ENCODE assay signal across 14 cellular contexts in genomic region chr22:42286205-42286604, GRCh38. TPM values are rescaled to one million over a fixed set of nuclear protein-coding genes. Genes with fewer than 3 reads are reported as not detected.
A peak's percentile ranks its signal among the peaks of the same experiment; 100 is the strongest.
DNase-seq lines count a peak whose midpoint lies in the region; ATAC-seq, FAIRE-seq and TF ChIP-seq lines count a peak whose summit lies in the region.
"Had no signal": no experiment of that assay in that cellular context is flagged by ENCODE, and none has a peak within 500 bp of the region (broad histone marks: within the 10 kb centered on the region; RNA-seq: fewer than 3 reads in every experiment).

No MANE protein-coding gene starts in this region.

- H3K23ac ChIP-seq in H1 (ENCODE audit: insufficient read length), result no peak overlapping the region

- no peak for TF ChIP-seq EP300 in H1 (IDR thresholded peaks at IDR 0.05; ENCODE audit: borderline replicate concordance in 1 of 2, low read depth in 2 of 2, low read length in 2 of 2)

- no peak overlapping the region for H3K9ac ChIP-seq in H1 (replicated peaks in 1 of 4; ENCODE audit: extremely low read depth in 1 of 4, low read depth in 3 of 4, low read length in 3 of 4)

- no peak overlapping the region for H2BK20ac ChIP-seq in H1 (ENCODE audit: low read length)

- no peak overlapping the region for H3K4me3 Mint-ChIP-seq in activated CD4-positive, alpha-beta T cell treated with anti-CD3 and anti-CD28 coated beads for 36 hours
- peak overlapping the region; percentile 67 for H3K4me3 Mint-ChIP-seq in T-helper 17 cell

- no peak overlapping the region for H2AFZ ChIP-seq in H1 (ENCODE audit: low read length)
- H2AFZ ChIP-seq: PC-9 had no signal

- H3K4me2 ChIP-seq in H1 (ENCODE audit: insufficient read depth in 1 of 2, low read depth in 2 of 2, low read length in 2 of 2), result no peak overlapping the region
- H3K4me2 ChIP-seq: PC-9, smooth muscle cell had no signal

- peaks cover 20 to 30% of the 10 kb centered on the region in 2 experiments for H4K20me1 ChIP-seq in H1 (replicated peaks in 1 of 2; ENCODE audit: control insufficient read depth in 1 of 2, insufficient read depth in 2 of 2, low read length in 2 of 2)

- TF ChIP-seq POLR2A in H1 (IDR thresholded peaks at IDR 0.05; ENCODE audit: control extremely low read depth in 1 of 2, low read depth in 2 of 2, low read length in 2 of 2) (no peak), testis (IDR thresholded peaks at IDR 0.05) (no peak)

- H4K5ac ChIP-seq in H1 (ENCODE audit: insufficient read length, low read depth, low read length), result no peak overlapping the region

- H3K27ac ChIP-seq in H1 (ENCODE audit: low read depth, low read length) (no peak overlapping the region), testis (no peak overlapping the region)
- H3K27ac ChIP-seq: PC-9 had no signal

- no peak overlapping the region for H4K91ac ChIP-seq in H1 (replicated peaks; ENCODE audit: insufficient read length, low read length)

- H3K23me2 ChIP-seq in H1 (ENCODE audit: low read depth, low read length), result peaks cover 6% of the 10 kb centered on the region; the same call in 1 of the 2 replicates

- no peak for DNase-seq in activated CD4-positive, alpha-beta T cell treated with anti-CD3 and anti-CD28 coated beads for 36 hours
- no peak for DNase-seq in activated CD4-positive, alpha-beta T cell treated with anti-CD3 and anti-CD28 coated beads for 48 hours
- DNase-seq in GM18507 (ENCODE audit: extremely low spot score, insufficient read length, low read depth) (no peak), T-helper 17 cell (no peak), H1 (ENCODE audit: low read depth in 1 of 2, low spot score in 2 of 2) (no peak), testis (no peak), NCI-H2196 (lab: John Stamatoyannopoulos, UW; ENCODE audit: unreplicated experiment) (no peak)
- DNase-seq: erythroblast, mucosa of descending colon, NCI-H1092, PC-9 had no signal

- no peak overlapping the region for H4K8ac ChIP-seq in H1 (ENCODE audit: extremely low read depth, insufficient read depth, low read length)

- no peaks in the 10 kb centered on the region for H3K79me2 ChIP-seq in H1 (ENCODE audit: control insufficient read depth in 1 of 2, insufficient read depth in 2 of 2, low read length in 2 of 2)

- POLR2A ChIA-PET in activated CD4-positive, alpha-beta T cell treated with anti-CD3 and anti-CD28 coated beads for 36 hours (lab: Charles Lee), result no interaction called here
- POLR2A ChIA-PET in H1 (lab: Charles Lee; ENCODE audit: partially characterized antibody), result interaction anchor here (1.4 to 1.6 kb wide), 2 partner anchors 10 to 132 kb away, joined by 3 read pairs; no protein-coding TSS in a partner anchor

- peaks cover 25% of the 10 kb centered on the region for H3K4me1 Mint-ChIP-seq in activated CD4-positive, alpha-beta T cell treated with anti-CD3 and anti-CD28 coated beads for 36 hours
- H3K4me1 Mint-ChIP-seq in T-helper 17 cell, result peaks cover 25% of the 10 kb centered on the region

- no peaks in the 10 kb centered on the region for H3K36me3 ChIP-seq in H1 (ENCODE audit: control insufficient read depth in 2 of 4, insufficient read depth in 4 of 4, low read length in 3 of 4)
- H3K36me3 ChIP-seq in testis (ENCODE audit: low read depth, missing control alignments), result no peaks in the 10 kb centered on the region

- H3K9me3 ChIP-seq in T-helper 17 cell (ENCODE audit: control insufficient read depth, low read length, poor library complexity, severe bottlenecking) (no peaks in the 10 kb centered on the region), H1 (ENCODE audit: insufficient read depth in 2 of 2, low read depth in 1 of 2, low read length in 1 of 2) (no peaks in the 10 kb centered on the region), testis (no peaks in the 10 kb centered on the region)
- H3K9me3 ChIP-seq: mucosa of descending colon had no signal

- H2BK15ac ChIP-seq in H1 (ENCODE audit: low read length), result no peak overlapping the region

- no peak for TF ChIP-seq RAD21 in H1 (IDR thresholded peaks at IDR 0.05 in 1 of 2, conservative IDR thresholded peaks at IDR 0.05 in 1 of 2; ENCODE audit: low read depth in 2 of 2, low read length in 2 of 2)

- peaks cover 3% of the 10 kb centered on the region; the same call in 1 of the 2 replicates for H3K79me1 ChIP-seq in H1 (ENCODE audit: low read depth, low read length)

- H2BK120ac ChIP-seq in H1 (replicated peaks; ENCODE audit: low read depth, low read length), result no peak overlapping the region

- 93% methylated on average over 3 of the region's 3 CpGs; no CpG with 5 or more reads in 1 of the 2 experiments for WGBS in H1 (ENCODE audit: extremely low coverage in 1 of 2, insufficient coverage in 1 of 2, insufficient read length in 1 of 2, insufficient replicate concordance in 2 of 2, low coverage in 1 of 2, low lambda C conversion rate in 2 of 2, missing lambda C conversion rate in 1 of 2), 2 experiments
- WGBS in testis, 2 donors, result 87 to 100% methylated on average over 3 of the region's 3 CpGs

- FAIRE-seq in GM18507 (lab: Jason Lieb, UNC), result peak; percentile 76
- FAIRE-seq in H1 (lab: Jason Lieb, UNC), result no peak
- FAIRE-seq: A204.1 had no signal

- H3K4ac ChIP-seq in H1 (replicated peaks; ENCODE audit: insufficient read length, low read depth, low read length), result no peak overlapping the region

- no peak for TF ChIP-seq CTCF in H1 (IDR thresholded peaks at IDR 0.05; ENCODE audit: control extremely low read depth in 1 of 3, insufficient read depth in 1 of 3, low read depth in 1 of 3, low read length in 3 of 3)
- no peak for TF ChIP-seq CTCF in testis (IDR thresholded peaks at IDR 0.05)

- H2BK12ac ChIP-seq in H1 (ENCODE audit: low read depth, low read length), result no peak overlapping the region

- no peak overlapping the region for H3K56ac ChIP-seq in H1 (replicated peaks; ENCODE audit: insufficient read length, low read depth, low read length)

- CTCF ChIA-PET in activated CD4-positive, alpha-beta T cell treated with anti-CD3 and anti-CD28 coated beads for 36 hours (lab: Charles Lee), result no interaction called here
- CTCF ChIA-PET in H1 (lab: Charles Lee; ENCODE audit: partially characterized antibody), result interaction anchor here (2.4 kb wide), 1 partner anchor 11 kb away, joined by 9 read pairs; no protein-coding TSS in a partner anchor

- no peak overlapping the region for H3K27ac Mint-ChIP-seq in activated CD4-positive, alpha-beta T cell treated with anti-CD3 and anti-CD28 coated beads for 36 hours
- H3K27ac Mint-ChIP-seq in T-helper 17 cell, result peak overlapping the region; percentile 79

- H2AK5ac ChIP-seq in H1 (ENCODE audit: low read depth, low read length), result peak overlapping the region; percentile 1; the same call in 1 of the 2 replicates

- H3K18ac ChIP-seq in H1 (ENCODE audit: extremely low read depth, low read length), result no peak overlapping the region

- H3K36me3 Mint-ChIP-seq in activated CD4-positive, alpha-beta T cell treated with anti-CD3 and anti-CD28 coated beads for 36 hours (ENCODE audit: low read depth), result no peaks in the 10 kb centered on the region
- no peaks in the 10 kb centered on the region for H3K36me3 Mint-ChIP-seq in T-helper 17 cell (ENCODE audit: low read depth)

- H3K27me3 ChIP-seq in H1 (replicated peaks in 1 of 4; ENCODE audit: control insufficient read depth in 3 of 4, extremely low read depth in 1 of 4, insufficient read depth in 3 of 4, low read length in 3 of 4), result peaks cover 0 to 46% (median 35%) of the 10 kb centered on the region in 4 experiments; a peak in 6 of 7 replicates
- no peaks in the 10 kb centered on the region for H3K27me3 ChIP-seq in testis

- H3K9me3 Mint-ChIP-seq in activated CD4-positive, alpha-beta T cell treated with anti-CD3 and anti-CD28 coated beads for 36 hours (ENCODE audit: low read depth), result no peaks in the 10 kb centered on the region

- intact Hi-C loops in activated CD4-positive, alpha-beta T cell treated with anti-CD3 and anti-CD28 coated beads for 36 hours (cut with DNase I, micrococcal nuclease), result no loop called here
- intact Hi-C loops in testis (cut with DNase I; ENCODE audit: low total_unique reads), result no loop called here

- H3K4me1 ChIP-seq in H1 (replicated peaks in 1 of 4; ENCODE audit: control insufficient read depth in 3 of 4, insufficient read depth in 4 of 4, low read length in 3 of 4) (peaks cover 0 to 26% (median 14%) of the 10 kb centered on the region in 4 experiments; a peak in 6 of 7 replicates), testis (peaks cover 17% of the 10 kb centered on the region)

- no peak overlapping the region for H2BK5ac ChIP-seq in H1 (ENCODE audit: low read depth, low read length)

- ATAC-seq in activated CD4-positive, alpha-beta T cell treated with anti-CD3 and anti-CD28 coated beads for 36 hours, result peak; percentile 71
- ATAC-seq in T-helper 17 cell (peak; percentile 85), HG02981 (IDR thresholded peaks at IDR 0.05; ENCODE audit: unreplicated experiment) (no peak)
- ATAC-seq: mucosa of descending colon had no signal

- no peak overlapping the region for H3K4me3 ChIP-seq in H1 (ENCODE audit: extremely low read depth in 1 of 4, insufficient read depth in 2 of 4, low read depth in 3 of 4, low read length in 4 of 4)
- no peak overlapping the region for H3K4me3 ChIP-seq in testis
- H3K4me3 ChIP-seq: mucosa of descending colon, PC-9, smooth muscle cell had no signal

- H3K14ac ChIP-seq in H1 (ENCODE audit: insufficient read length), result no peak overlapping the region

- peaks cover 6% of the 10 kb centered on the region for H3K27me3 Mint-ChIP-seq in activated CD4-positive, alpha-beta T cell treated with anti-CD3 and anti-CD28 coated beads for 36 hours
- H3K27me3 Mint-ChIP-seq in T-helper 17 cell, result no peaks in the 10 kb centered on the region

TF ChIP-seq in H1, 55 proteins besides CTCF, POLR2A, EP300 and RAD21 (continues in another document):
- TF ChIP-seq HDAC2 (IDR thresholded peaks at IDR 0.05; ENCODE audit: borderline replicate concordance in 1 of 2, low read depth in 2 of 2, low read length in 2 of 2), result no peak
- no peak for TF ChIP-seq ASH2L (IDR thresholded peaks at IDR 0.05; ENCODE audit: low read length)
- TF ChIP-seq TCF12 (IDR thresholded peaks at IDR 0.05; ENCODE audit: low read depth, low read length), result no peak
- TF ChIP-seq TEAD4 (IDR thresholded peaks at IDR 0.05; ENCODE audit: low read depth, low read length), result no peak
- TF ChIP-seq ZNF274 (IDR thresholded peaks at IDR 0.05; ENCODE audit: borderline replicate concordance, extremely low read depth, low read length), result no peak

RNA-seq across cellular contexts. Expression of gene TCF20, which starts 15.8 kb away (rescaled TPM):
- 10 to 100 TPM; 64.1 to 68.3 TPM for total RNA-seq in activated CD4-positive, alpha-beta T cell treated with anti-CD3 and anti-CD28 coated beads for 36 hours
- total RNA-seq in T-helper 17 cell (10 to 100 TPM; 68.7 to 81.9 TPM), testis (10 to 100 TPM; 40.5 to 44.8 TPM)
- 79.8 and 80.4 TPM in 2 replicates for total RNA-seq in H1 (2021; fragmentation: NEBNext Ultra II Directional; extraction: Animal tissue kit (Norgen Biotek cat#: 25700))
- polyA plus RNA-seq in H1 (2011; rRNA removed) (22.0 and 23.3 TPM in 2 replicates), testis (ENCODE audit: insufficient read depth, low read depth, low replicate concordance) (41.6 TPM)
- 30.3 TPM for polyA plus RNA-seq in H1 (2011; cell fraction: cytosol; rRNA removed)
- polyA plus RNA-seq in H1 (2011; cell fraction: nucleus; rRNA removed), result 38.0 TPM
- 32.2 to 35.2 TPM (median 33.5 TPM) in 4 replicates for polyA plus RNA-seq in H1 (2012, experiment 1 of 2)
- polyA plus RNA-seq in H1 (2012, experiment 2 of 2), result 6.0 TPM
- polyA plus RNA-seq in H1 (2013, experiment 1 of 2), result 23.5 TPM
- polyA plus RNA-seq in H1 (2013, experiment 2 of 2), result 22.7 TPM
- polyA minus RNA-seq in H1 (2011; rRNA and poly(A)+ RNA removed), result 101 TPM in 2 replicates
- 35.6 TPM for polyA minus RNA-seq in H1 (2011; cell fraction: cytosol; rRNA and poly(A)+ RNA removed)
- polyA minus RNA-seq in H1 (2011; cell fraction: nucleus; rRNA and poly(A)+ RNA removed), result 74.0 TPM
